18 cellular contexts compared by ENCODE assay signal in the genomic region with DNA sequence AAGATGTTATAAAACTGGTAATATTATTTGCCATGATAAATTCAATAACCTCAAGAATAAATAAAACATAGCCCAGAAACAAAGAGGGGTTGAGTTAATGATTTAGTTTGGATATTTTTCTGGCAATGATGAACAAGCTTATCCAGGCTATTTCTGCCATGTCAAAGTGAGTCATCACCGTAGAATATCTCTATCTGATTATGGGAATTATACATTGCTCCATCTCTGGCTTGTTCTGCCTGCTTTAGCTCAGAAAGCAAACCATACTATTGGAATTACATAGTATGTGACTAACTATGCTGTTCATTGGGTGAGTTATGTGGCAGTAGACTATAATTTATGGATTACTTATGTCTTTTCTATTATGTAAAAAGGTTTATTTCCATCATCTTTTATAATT.
"Had no signal": no experiment of that assay in that cellular context is flagged by ENCODE, and none has a peak within 500 bp of the region (broad histone marks: within the 10 kb centered on the region; RNA-seq: fewer than 3 reads in every experiment).

No MANE protein-coding gene starts in this region.

- H3K36me3 ChIP-seq: gastrocnemius medialis, heart right ventricle, right lobe of liver, tibial artery, upper lobe of right lung, vagina had no signal

- H3K27me3 ChIP-seq: gastrocnemius medialis, heart right ventricle, right lobe of liver, tibial artery, upper lobe of right lung, vagina had no signal

- FAIRE-seq: islet of Langerhans had no signal

- DNase-seq: erythroblast; gastrocnemius medialis; heart right ventricle; hypothalamus; kidney glomerular epithelial cell; naive thymus-derived CD4-positive, alpha-beta T cell; nephron progenitor cell; psoas muscle; retina; right lobe of liver; stimulated activated CD4-positive, alpha-beta T cell treated with anti-CD3 and anti-CD28 coated beads, Interleukin-4, amount 100 ng/mL, for 1 hour; stimulated activated CD8-positive, alpha-beta memory T cell treated with anti-CD3 and anti-CD28 coated beads, Interleukin-4, amount 100 ng/mL, for 48 hours; stimulated activated naive CD8-positive, alpha-beta T cell treated with anti-CD3 and anti-CD28 coated beads, Interleukin-15, Interleukin-2, amounts not matched to agents 100 U/mL and 50 U/mL, for 24 hours; tibial artery; upper lobe of right lung had no signal

- H3K9me3 ChIP-seq: gastrocnemius medialis, right lobe of liver, tibial artery, upper lobe of right lung, vagina had no signal

- H3K27ac ChIP-seq: gastrocnemius medialis, heart right ventricle, psoas muscle, right lobe of liver, tibial artery, upper lobe of right lung, vagina had no signal

- ATAC-seq: gastrocnemius medialis; heart right ventricle; naive thymus-derived CD4-positive, alpha-beta T cell; psoas muscle; right lobe of liver; stimulated activated effector memory CD8-positive, alpha-beta T cell treated with anti-CD3 and anti-CD28 coated beads, Interleukin-12 subunit alpha, Interleukin-12 subunit beta, amount 100 ng/mL, for 72 hours; stimulated activated naive CD8-positive, alpha-beta T cell treated with anti-CD3 and anti-CD28 coated beads, Interleukin-15, Interleukin-2, amounts not matched to agents 100 U/mL and 50 U/mL, for 24 hours; upper lobe of right lung had no signal

- H3K4me3 ChIP-seq: gastrocnemius medialis, heart right ventricle, psoas muscle, right lobe of liver, tibial artery, upper lobe of right lung, vagina had no signal

- H3K4me1 ChIP-seq: gastrocnemius medialis, heart right ventricle, psoas muscle, right lobe of liver, tibial artery, upper lobe of right lung, vagina had no signal
